28 cellular contexts compared by ENCODE assay signal in genomic region chr11:75740681-75741080, GRCh38. TPM values are rescaled to one million over a fixed set of nuclear protein-coding genes. Genes with fewer than 3 reads are reported as not detected.
"Had no signal": no experiment of that assay in that cellular context is flagged by ENCODE, and none has a peak within 500 bp of the region (broad histone marks: within the 10 kb centered on the region; RNA-seq: fewer than 3 reads in every experiment).

No MANE protein-coding gene starts in this region.

- H3K9me3 ChIP-seq: SK-N-SH had no signal

- H3K9ac ChIP-seq: SK-N-SH had no signal

- FAIRE-seq: bronchial epithelial cell had no signal

- H3K4me3 Mint-ChIP-seq: activated B cell treated with CpG ODN at 0.5 μM for 24 hours; activated CD4-positive, alpha-beta T cell treated with anti-CD3 and anti-CD28 coated beads, Interleukin-2, amount 10 ng/mL, durations not matched to agents 7 days and 5 days; activated CD8-positive, alpha-beta T cell treated with anti-CD3 and anti-CD28 coated beads for 36 hours; activated naive CD4-positive, alpha-beta T cell treated with anti-CD3 and anti-CD28 coated beads, Interleukin-2, amount 50 U/mL, for 24 hours; activated T-helper 1 cell treated with anti-CD3 and anti-CD28 coated beads, Interleukin-12 subunit alpha, Interleukin-12 subunit beta, Interleukin-2, Interleukin-4 antibody, amounts not matched to agents 30 ng/mL and 10 ng/mL and 1 ng/mL, durations not matched to agents 14 hours and 24 hours and 36 hours had no signal

- H3K4me1 Mint-ChIP-seq: activated B cell treated with CpG ODN at 0.5 μM for 24 hours; activated CD4-positive, alpha-beta T cell treated with anti-CD3 and anti-CD28 coated beads, Interleukin-2, amount 10 ng/mL, durations not matched to agents 7 days and 5 days; activated naive CD4-positive, alpha-beta T cell treated with anti-CD3 and anti-CD28 coated beads, Interleukin-2, amount 50 U/mL, for 24 hours had no signal

- H3K4me2 ChIP-seq: SK-N-SH had no signal

- H3K36me3 Mint-ChIP-seq: activated naive CD4-positive, alpha-beta T cell treated with anti-CD3 and anti-CD28 coated beads, Interleukin-2, amount 50 U/mL, for 24 hours had no signal

- H3K27ac Mint-ChIP-seq: activated B cell treated with CpG ODN at 0.5 μM for 24 hours; activated CD4-positive, alpha-beta T cell treated with anti-CD3 and anti-CD28 coated beads, Interleukin-2, amount 10 ng/mL, durations not matched to agents 7 days and 5 days; activated CD8-positive, alpha-beta T cell treated with anti-CD3 and anti-CD28 coated beads for 36 hours; activated naive CD4-positive, alpha-beta T cell treated with anti-CD3 and anti-CD28 coated beads, Interleukin-2, amount 50 U/mL, for 24 hours; activated T-helper 1 cell treated with anti-CD3 and anti-CD28 coated beads, Interleukin-12 subunit alpha, Interleukin-12 subunit beta, Interleukin-2, Interleukin-4 antibody, amounts not matched to agents 30 ng/mL and 10 ng/mL and 1 ng/mL, durations not matched to agents 14 hours and 24 hours and 36 hours had no signal

- H3K9me3 Mint-ChIP-seq: activated B cell treated with CpG ODN at 0.5 μM for 24 hours; activated CD4-positive, alpha-beta T cell treated with anti-CD3 and anti-CD28 coated beads, Interleukin-2, amount 10 ng/mL, durations not matched to agents 7 days and 5 days; activated CD8-positive, alpha-beta T cell treated with anti-CD3 and anti-CD28 coated beads for 36 hours; activated naive CD4-positive, alpha-beta T cell treated with anti-CD3 and anti-CD28 coated beads, Interleukin-2, amount 50 U/mL, for 24 hours; activated T-helper 1 cell treated with anti-CD3 and anti-CD28 coated beads, Interleukin-12 subunit alpha, Interleukin-12 subunit beta, Interleukin-2, Interleukin-4 antibody, amounts not matched to agents 30 ng/mL and 10 ng/mL and 1 ng/mL, durations not matched to agents 14 hours and 24 hours and 36 hours had no signal

- DNase-seq: activated B cell treated with CpG ODN at 0.5 μM for 24 hours; activated CD4-positive, alpha-beta T cell treated with anti-CD3 and anti-CD28 coated beads, Interleukin-2, amount 10 ng/mL, durations not matched to agents 7 days and 5 days; activated CD8-positive, alpha-beta memory T cell treated with anti-CD3 and anti-CD28 coated beads, Interleukin-2, amount 50 U/mL, for 4 hours; activated CD8-positive, alpha-beta T cell treated with anti-CD3 and anti-CD28 coated beads for 36 hours; activated effector memory CD4-positive, alpha-beta T cell treated with Interleukin-2 at 50 U/mL for 16 hours; activated naive CD4-positive, alpha-beta T cell; activated T-cell treated with anti-CD3 and anti-CD28 coated beads, Interleukin-2, amount 50 U/mL, for 1 hour; aorta; central memory CD4-positive, alpha-beta T cell; Kasumi-1; NCI-H1048; NCI-H146; NCI-H2029; NCI-H2107; NCI-H345; NCI-H510A; NCI-H526 treated with DMSO at 0.1 percent for 48 hours; NCI-H82; RPMI8226; SK-N-SH; T-helper 1 cell had no signal

RNA-seq across cellular contexts. Expression of gene MOGAT2, which starts 23.0 kb away (rescaled TPM):
- total RNA-seq: activated CD4-positive, alpha-beta T cell treated with anti-CD3 and anti-CD28 coated beads, Interleukin-2, amount 10 ng/mL, durations not matched to agents 7 days and 5 days; activated CD8-positive, alpha-beta T cell treated with anti-CD3 and anti-CD28 coated beads for 36 hours; activated T-helper 1 cell treated with anti-CD3 and anti-CD28 coated beads, Interleukin-12 subunit alpha, Interleukin-12 subunit beta, Interleukin-2, Interleukin-4 antibody, amounts not matched to agents 30 ng/mL and 10 ng/mL and 1 ng/mL, durations not matched to agents 14 hours and 24 hours and 36 hours; aorta; bronchial epithelial cell; chondrocyte; M059J; OCI-LY7; T-helper 2 cell treated with Interferon-gamma antibody and Interleukin-4, amounts not matched to agents 100 ng/mL and 5 ng/mL, for 36 hours had no signal
